Comparison of ENCODE assay signal across 9 cellular contexts in genomic region chr6:107600936-107601335, GRCh38.
DNase-seq lines count a peak whose midpoint lies in the region; ATAC-seq and TF ChIP-seq lines count a peak whose summit lies in the region.
"Had no signal": no experiment of that assay in that cellular context is flagged by ENCODE, and none has a peak within 500 bp of the region (broad histone marks: within the 10 kb centered on the region; RNA-seq: fewer than 3 reads in every experiment).

No MANE protein-coding gene starts in this region.

- H2AFZ ChIP-seq in GM23248: no peak overlapping the region

- no peak overlapping the region for H3K4me3 Mint-ChIP-seq in stimulated activated naive CD8-positive, alpha-beta T cell treated with anti-CD3 and anti-CD28 coated beads, Interleukin-15, amount 100 ng/mL, for 72 hours

- no peak for TF ChIP-seq CTCF in sigmoid colon (IDR thresholded peaks at IDR 0.05)

- intact Hi-C loops in left cardiac atrium (cut with DNase I): no loop called here
- intact Hi-C loops in sigmoid colon (cut with DNase I): no loop called here

- H3K27me3 ChIP-seq in GM23248 (replicated peaks; ENCODE audit: insufficient read depth) (no peaks in the 10 kb centered on the region), adipocyte (replicated peaks; ENCODE audit: control insufficient read depth, insufficient read depth, low read length) (no peaks in the 10 kb centered on the region), sigmoid colon (no peaks in the 10 kb centered on the region)

- in situ Hi-C loops in GM23248 (cut with MboI): no loop called here

- peak overlapping the region; percentile 22 for H3K4me2 ChIP-seq in GM23248 (ENCODE audit: unreplicated experiment)

- WGBS in GM23248 (ENCODE audit: low coverage in 1 of 2, low lambda C conversion rate in 2 of 2, missing lambda C conversion rate in 2 of 2), 2 experiments: 44 to 59% methylated on average over 5 of the region's 5 CpGs
- WGBS in sigmoid colon, 2 donors: 35 to 59% methylated on average over 5 of the region's 5 CpGs

- no peaks in the 10 kb centered on the region for H3K4me1 Mint-ChIP-seq in stimulated activated naive CD8-positive, alpha-beta T cell treated with anti-CD3 and anti-CD28 coated beads, Interleukin-15, amount 100 ng/mL, for 72 hours

- H3K9ac ChIP-seq in GM23248: no peak overlapping the region
- H3K9ac ChIP-seq in adipocyte (ENCODE audit: low read length): no peak overlapping the region

- TF ChIP-seq EP300 in sigmoid colon (IDR thresholded peaks at IDR 0.05): no peak

- H3K79me2 ChIP-seq in GM23248 (ENCODE audit: insufficient read depth): no peaks in the 10 kb centered on the region

- H3K9me3 ChIP-seq in GM23248 (ENCODE audit: low read depth): no peaks in the 10 kb centered on the region
- H3K9me3 ChIP-seq in adipocyte (ENCODE audit: control insufficient read depth, low read length): no peaks in the 10 kb centered on the region
- no peaks in the 10 kb centered on the region for H3K9me3 ChIP-seq in sigmoid colon

- H3K9me2 ChIP-seq in GM23248 (ENCODE audit: insufficient read depth): 0 out of 2 replicates have a peak, but pooled peaks cover 4% of the 10 kb centered on the region

- no peaks in the 10 kb centered on the region for H4K20me1 ChIP-seq in GM23248 (ENCODE audit: insufficient read depth)

- H3F3A ChIP-seq in GM23248 (ENCODE audit: insufficient read depth): no peaks in the 10 kb centered on the region

- no peak overlapping the region for H3K27ac ChIP-seq in GM23248
- H3K27ac ChIP-seq in sigmoid colon: no peak overlapping the region

- no peak for TF ChIP-seq POLR2A in sigmoid colon (IDR thresholded peaks at IDR 0.05)

- ATAC-seq in left cardiac atrium: peak; percentile 77 to 86
- ATAC-seq in stimulated activated naive CD8-positive, alpha-beta T cell treated with anti-CD3 and anti-CD28 coated beads, Interleukin-15, amount 100 ng/mL, for 72 hours: no peak

- no peaks in the 10 kb centered on the region for H3K36me3 ChIP-seq in GM23248 (ENCODE audit: low read depth)
- no peaks in the 10 kb centered on the region for H3K36me3 ChIP-seq in adipocyte (ENCODE audit: control insufficient read depth, insufficient read depth, low read length, severe bottlenecking)
- no peaks in the 10 kb centered on the region for H3K36me3 ChIP-seq in sigmoid colon

- no peak overlapping the region for H3K27ac Mint-ChIP-seq in stimulated activated naive CD8-positive, alpha-beta T cell treated with anti-CD3 and anti-CD28 coated beads, Interleukin-15, amount 100 ng/mL, for 72 hours

- DNase-seq in GM23248: peak; percentile 41
- peak; percentile 66 for DNase-seq in adipocyte (ENCODE audit: low read depth)
- DNase-seq in left cardiac atrium: peak; percentile 43
- DNase-seq in renal cortical epithelial cell (ENCODE audit: low read depth): peak; percentile 81
- DNase-seq in SK-N-DZ (ENCODE audit: low spot score): no peak
- DNase-seq in stimulated activated naive CD8-positive, alpha-beta T cell treated with anti-CD3 and anti-CD28 coated beads, Interleukin-15, amount 100 ng/mL, for 72 hours: no peak
- no peak for DNase-seq in NCI-H510A (lab: John Stamatoyannopoulos, UW)
- DNase-seq in sigmoid colon: no peak
- DNase-seq: DND-41 had no signal

- H3K4me1 ChIP-seq in GM23248 (ENCODE audit: insufficient read depth) (peaks cover 6% of the 10 kb centered on the region), adipocyte (ENCODE audit: control insufficient read depth, insufficient read depth, low read length) (peaks cover 15% of the 10 kb centered on the region), sigmoid colon (peaks cover 0 to 7% (median 3%) of the 10 kb centered on the region in 4 donors)

- H3K4me3 ChIP-seq in GM23248 (no peak overlapping the region), adipocyte (ENCODE audit: low read length) (peak overlapping the region; percentile 29), sigmoid colon (no peak overlapping the region)

- H3K27me3 Mint-ChIP-seq in stimulated activated naive CD8-positive, alpha-beta T cell treated with anti-CD3 and anti-CD28 coated beads, Interleukin-15, amount 100 ng/mL, for 72 hours: peaks cover 18% of the 10 kb centered on the region

- no peaks in the 10 kb centered on the region for H3K9me3 Mint-ChIP-seq in stimulated activated naive CD8-positive, alpha-beta T cell treated with anti-CD3 and anti-CD28 coated beads, Interleukin-15, amount 100 ng/mL, for 72 hours

Comparison
In these comparisons a context has a peak if more than half of its experiments do, and no peak if none do; other contexts are left out.
1. DNase-seq: peak in GM23248 (single experiment), adipocyte (single experiment), left cardiac atrium (single experiment) and renal cortical epithelial cell (single experiment); none in SK-N-DZ (single experiment), stimulated activated naive CD8-positive, alpha-beta T cell treated with anti-CD3 and anti-CD28 coated beads, Interleukin-15, amount 100 ng/mL, for 72 hours (0 of 2), NCI-H510A (single experiment) and sigmoid colon (single experiment).